Comparison of ENCODE assay signal across 16 cellular contexts in the genomic region with DNA sequence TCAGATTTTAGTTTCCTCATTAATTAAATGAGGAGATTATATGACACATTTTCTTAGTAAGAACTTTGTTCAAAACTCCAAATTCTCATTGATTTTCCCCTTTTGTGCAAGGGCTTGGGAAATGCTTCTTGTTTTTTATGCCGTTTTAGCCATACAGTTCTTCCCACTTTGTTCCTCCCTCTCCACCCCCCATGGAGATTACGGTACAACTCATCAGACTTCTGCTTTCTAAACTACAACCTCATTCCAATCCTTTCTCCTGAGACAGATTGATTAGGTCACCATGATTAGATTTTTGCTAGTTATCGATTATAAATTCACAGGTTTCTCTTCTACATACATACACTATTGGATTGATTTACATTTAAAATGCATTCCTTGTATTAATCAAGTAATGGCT.
"Had no signal": no experiment of that assay in that cellular context is flagged by ENCODE, and none has a peak within 500 bp of the region (broad histone marks: within the 10 kb centered on the region; RNA-seq: fewer than 3 reads in every experiment).

No MANE protein-coding gene starts in this region.

- H3K4me1 ChIP-seq: heart right ventricle, psoas muscle, right lobe of liver, suprapubic skin, thyroid gland had no signal

- H3K4me3 ChIP-seq: heart right ventricle, mucosa of descending colon, psoas muscle, right lobe of liver, suprapubic skin, thyroid gland had no signal

- H3K27ac ChIP-seq: heart right ventricle, neutrophil, psoas muscle, right lobe of liver, suprapubic skin, thyroid gland had no signal

- DNase-seq: effector CD4-positive, alpha-beta T cell; heart right ventricle; hypothalamus; kidney glomerular epithelial cell; mammary epithelial cell; mucosa of descending colon; naive thymus-derived CD8-positive, alpha-beta T cell; psoas muscle; retina; right lobe of liver; stimulated activated CD4-positive, alpha-beta T cell treated with anti-CD3 and anti-CD28 coated beads, Interleukin-4, amount 100 ng/mL, for 1 hour; stimulated activated CD8-positive, alpha-beta memory T cell treated with anti-CD3 and anti-CD28 coated beads, Interleukin-4, amount 100 ng/mL, for 48 hours; stimulated activated naive CD8-positive, alpha-beta T cell treated with anti-CD3 and anti-CD28 coated beads, Interleukin-15, Interleukin-2, amounts not matched to agents 100 U/mL and 50 U/mL, for 24 hours; thyroid gland had no signal

- H3K9me3 ChIP-seq: heart right ventricle, mucosa of descending colon, neutrophil, psoas muscle, right lobe of liver, suprapubic skin, thyroid gland had no signal

- H3K36me3 ChIP-seq: heart right ventricle, neutrophil, right lobe of liver, suprapubic skin, thyroid gland had no signal

- H3K27me3 ChIP-seq: right lobe of liver, thyroid gland had no signal
